ENCODE assay signal across 1 cellular context in the genomic region with DNA sequence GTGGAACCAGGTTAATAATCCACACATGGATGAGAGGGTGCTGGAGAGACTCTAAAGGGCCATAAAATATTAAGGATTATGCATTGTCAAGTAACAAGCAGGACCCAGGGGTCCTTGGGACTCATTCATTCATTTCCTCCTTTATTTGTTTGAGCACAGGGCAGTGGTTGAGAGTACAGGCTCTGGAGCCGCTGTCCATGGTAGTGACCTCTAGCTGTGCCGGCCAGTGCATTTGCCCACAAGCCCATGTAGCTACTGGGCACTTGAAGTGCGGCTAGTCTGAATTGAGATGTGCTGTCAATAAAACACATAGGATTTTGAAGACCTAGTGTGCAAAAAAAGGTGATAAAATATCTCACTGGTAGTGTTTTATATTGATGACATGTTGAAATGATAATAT.
TF ChIP-seq lines count a peak whose summit lies in the region.

No MANE protein-coding gene starts in this region.

TF ChIP-seq in SK-N-SH, 30 proteins besides CTCF, POLR2A, EP300 and RAD21:
- TF ChIP-seq, protein P1, sequence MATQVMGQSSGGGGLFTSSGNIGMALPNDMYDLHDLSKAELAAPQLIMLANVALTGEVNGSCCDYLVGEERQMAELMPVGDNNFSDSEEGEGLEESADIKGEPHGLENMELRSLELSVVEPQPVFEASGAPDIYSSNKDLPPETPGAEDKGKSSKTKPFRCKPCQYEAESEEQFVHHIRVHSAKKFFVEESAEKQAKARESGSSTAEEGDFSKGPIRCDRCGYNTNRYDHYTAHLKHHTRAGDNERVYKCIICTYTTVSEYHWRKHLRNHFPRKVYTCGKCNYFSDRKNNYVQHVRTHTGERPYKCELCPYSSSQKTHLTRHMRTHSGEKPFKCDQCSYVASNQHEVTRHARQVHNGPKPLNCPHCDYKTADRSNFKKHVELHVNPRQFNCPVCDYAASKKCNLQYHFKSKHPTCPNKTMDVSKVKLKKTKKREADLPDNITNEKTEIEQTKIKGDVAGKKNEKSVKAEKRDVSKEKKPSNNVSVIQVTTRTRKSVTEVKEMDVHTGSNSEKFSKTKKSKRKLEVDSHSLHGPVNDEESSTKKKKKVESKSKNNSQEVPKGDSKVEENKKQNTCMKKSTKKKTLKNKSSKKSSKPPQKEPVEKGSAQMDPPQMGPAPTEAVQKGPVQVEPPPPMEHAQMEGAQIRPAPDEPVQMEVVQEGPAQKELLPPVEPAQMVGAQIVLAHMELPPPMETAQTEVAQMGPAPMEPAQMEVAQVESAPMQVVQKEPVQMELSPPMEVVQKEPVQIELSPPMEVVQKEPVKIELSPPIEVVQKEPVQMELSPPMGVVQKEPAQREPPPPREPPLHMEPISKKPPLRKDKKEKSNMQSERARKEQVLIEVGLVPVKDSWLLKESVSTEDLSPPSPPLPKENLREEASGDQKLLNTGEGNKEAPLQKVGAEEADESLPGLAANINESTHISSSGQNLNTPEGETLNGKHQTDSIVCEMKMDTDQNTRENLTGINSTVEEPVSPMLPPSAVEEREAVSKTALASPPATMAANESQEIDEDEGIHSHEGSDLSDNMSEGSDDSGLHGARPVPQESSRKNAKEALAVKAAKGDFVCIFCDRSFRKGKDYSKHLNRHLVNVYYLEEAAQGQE (IDR thresholded peaks at IDR 0.05; ENCODE audit: low read depth, low read length), result peak; percentile 98
- no peak for TF ChIP-seq RCOR1 (IDR thresholded peaks at IDR 0.05; ENCODE audit: low read length)
